Comparison of ENCODE assay signal across 27 cellular contexts in the genomic region with DNA sequence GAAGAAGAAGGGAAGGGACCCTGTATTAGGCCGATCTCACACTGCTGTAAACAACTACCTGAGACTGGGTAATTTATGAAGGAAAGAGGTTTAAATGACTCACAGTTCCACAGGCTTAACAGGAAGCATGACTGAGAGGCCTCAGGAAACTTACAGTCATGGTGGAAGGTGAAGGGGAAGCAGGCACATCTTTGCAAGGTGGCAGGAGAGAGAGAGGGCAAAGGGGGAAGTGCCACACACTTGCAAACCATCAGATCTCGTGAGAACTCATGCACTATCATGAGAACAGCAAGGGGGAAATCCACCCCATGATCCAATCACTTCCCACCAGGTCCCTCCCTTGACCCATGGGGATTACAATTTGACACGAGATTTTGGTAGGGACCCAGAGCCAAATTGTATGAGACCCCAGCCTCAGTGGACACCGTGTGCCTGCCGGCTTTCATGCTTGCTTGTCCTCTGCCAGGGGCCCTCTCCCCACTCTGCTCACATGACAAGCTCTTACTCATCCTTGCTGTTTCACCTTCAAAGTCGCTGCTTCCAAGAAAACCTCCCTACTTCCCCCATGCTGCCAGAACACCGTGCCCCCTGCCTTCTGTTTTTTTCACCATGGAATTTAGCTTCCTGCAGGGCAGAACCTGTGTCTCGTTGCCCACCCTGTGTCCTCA. TPM values are rescaled to one million over a fixed set of nuclear protein-coding genes. Genes with fewer than 3 reads are reported as not detected.
A peak's percentile ranks its signal among the peaks of the same experiment; 100 is the strongest.
DNase-seq lines count a peak whose midpoint lies in the region; ATAC-seq and TF ChIP-seq lines count a peak whose summit lies in the region.
"Had no signal": no experiment of that assay in that cellular context is flagged by ENCODE, and none has a peak within 500 bp of the region (broad histone marks: within the 10 kb centered on the region; RNA-seq: fewer than 3 reads in every experiment).

No MANE protein-coding gene starts in this region.

- H3K36me3 Mint-ChIP-seq in activated T-cell treated with anti-CD3 and anti-CD28 coated beads, Interleukin-2, amount 50 U/mL, for 24 hours (ENCODE audit: low read depth): no peaks in the 10 kb centered on the region

- H3K9me3 ChIP-seq in neutrophil: no peaks in the 10 kb centered on the region
- H3K9me3 ChIP-seq: BE2C, ovary, SJCRH30, transverse colon had no signal

- H3K27ac Mint-ChIP-seq in activated T-cell treated with anti-CD3 and anti-CD28 coated beads, Interleukin-2, amount 50 U/mL, for 24 hours: peak overlapping the region; percentile 44
- H3K27ac Mint-ChIP-seq: activated CD4-positive, alpha-beta T cell treated with anti-CD3 and anti-CD28 coated beads for 36 hours; dendritic cell treated with granulocyte-macrophage colony-stimulating factor and Interleukin-4, amounts not matched to agents 40 ng/mL and 50 ng/mL, for 4 days; naive thymus-derived CD4-positive, alpha-beta T cell had no signal

- peaks cover 6% of the 10 kb centered on the region for H3K27me3 Mint-ChIP-seq in activated T-cell treated with anti-CD3 and anti-CD28 coated beads, Interleukin-2, amount 50 U/mL, for 24 hours

- H3K9me3 Mint-ChIP-seq in activated T-cell treated with anti-CD3 and anti-CD28 coated beads, Interleukin-2, amount 50 U/mL, for 24 hours: peaks cover 3% of the 10 kb centered on the region

- peaks cover 4% of the 10 kb centered on the region for H3K27me3 ChIP-seq in neutrophil
- H3K27me3 ChIP-seq: BE2C, ovary, SJCRH30, transverse colon had no signal

- TF ChIP-seq CTCF in astrocyte of the spinal cord (IDR thresholded peaks at IDR 0.05; ENCODE audit: low read depth, low read length) (no peak), neutrophil (IDR thresholded peaks at IDR 0.05) (no peak)

- ATAC-seq in HG02763 (IDR thresholded peaks at IDR 0.05; ENCODE audit: unreplicated experiment): no peak
- ATAC-seq: activated CD4-positive, alpha-beta T cell treated with anti-CD3 and anti-CD28 coated beads for 36 hours; naive thymus-derived CD4-positive, alpha-beta T cell had no signal

- no peak overlapping the region for H3K4me3 Mint-ChIP-seq in activated T-cell treated with anti-CD3 and anti-CD28 coated beads, Interleukin-2, amount 50 U/mL, for 24 hours
- H3K4me3 Mint-ChIP-seq: activated CD4-positive, alpha-beta T cell treated with anti-CD3 and anti-CD28 coated beads for 36 hours; dendritic cell treated with granulocyte-macrophage colony-stimulating factor and Interleukin-4, amounts not matched to agents 40 ng/mL and 50 ng/mL, for 4 days; naive thymus-derived CD4-positive, alpha-beta T cell had no signal

- peaks cover 7% of the 10 kb centered on the region for H3K4me1 Mint-ChIP-seq in activated T-cell treated with anti-CD3 and anti-CD28 coated beads, Interleukin-2, amount 50 U/mL, for 24 hours (ENCODE audit: low read depth)
- H3K4me1 Mint-ChIP-seq: naive thymus-derived CD4-positive, alpha-beta T cell had no signal

- no peaks in the 10 kb centered on the region for H3K36me3 ChIP-seq in neutrophil
- H3K36me3 ChIP-seq: BE2C, ovary, SJCRH30, transverse colon had no signal

- no peaks in the 10 kb centered on the region for H3K4me1 ChIP-seq in neutrophil (ENCODE audit: control insufficient read depth in 1 of 2, insufficient read depth in 1 of 2, low read depth in 1 of 2, low read length in 1 of 2)
- H3K4me1 ChIP-seq: BE2C, SJCRH30, transverse colon had no signal

- H3K4me3 ChIP-seq in astrocyte of the spinal cord (ENCODE audit: low read depth, low read length) (no peak overlapping the region), neutrophil (ENCODE audit: low read depth in 1 of 2, low read length in 1 of 2) (no peak overlapping the region)
- H3K4me3 ChIP-seq: GM23248, ovary, SJCRH30, transverse colon had no signal

- peak overlapping the region; percentile 26 for H3K27ac ChIP-seq in neutrophil
- H3K27ac ChIP-seq: GM23248, ovary, SJCRH30, transverse colon had no signal

- in situ Hi-C loops in astrocyte of the spinal cord (cut with HindIII; ENCODE audit: low sequenced_read_pairs): no loop called here

- DNase-seq in activated T-cell treated with anti-CD3 and anti-CD28 coated beads, Interleukin-2, amount 50 U/mL, for 24 hours: no peak
- DNase-seq in activated T-cell treated with anti-CD3 and anti-CD28 coated beads, Interleukin-2, amount 50 U/mL, for 48 hours: no peak
- peak; percentile 62 for DNase-seq in M059J (ENCODE audit: low read depth)
- peak; percentile 14 for DNase-seq in astrocyte of the spinal cord (ENCODE audit: low read depth, low spot score)
- DNase-seq in stimulated activated naive CD4-positive, alpha-beta T cell (lab: John Stamatoyannopoulos, UW): no peak
- DNase-seq in epidermal melanocyte (ENCODE audit: insufficient read length, low spot score): no peak
- DNase-seq: activated CD4-positive, alpha-beta T cell treated with anti-CD3 and anti-CD28 coated beads for 36 hours; activated effector memory CD4-positive, alpha-beta T cell treated with Interleukin-2 at 50 U/mL for 16 hours; BE2C; Calu3; glutamatergic neuron; KG1; left cardiac atrium; naive thymus-derived CD4-positive, alpha-beta T cell; NCI-H1092; NCI-H2029; NCI-H345; NCI-H82; ovary; right cardiac atrium; SJCRH30; T-helper 1 cell; transverse colon had no signal

RNA-seq across cellular contexts. Expression of a gene that starts 23.3 kb away (rescaled TPM):
- total RNA-seq in M059J (2014; rRNA removed; shearing (Covaris generic)): 25.3 and 32.2 TPM in 2 replicates

RNA-seq across cellular contexts. Expression of a gene that starts 44.1 kb away (rescaled TPM):
- 35.3 and 51.6 TPM in 2 replicates for total RNA-seq in M059J (2014; rRNA removed; shearing (Covaris generic))

Comparison
In these comparisons a context has a peak if more than half of its experiments do, and no peak if none do; other contexts are left out.
1. DNase-seq: peak in M059J (single experiment) and astrocyte of the spinal cord (single experiment); none in activated T-cell treated with anti-CD3 and anti-CD28 coated beads, Interleukin-2, amount 50 U/mL, for 24 hours (single experiment), activated T-cell treated with anti-CD3 and anti-CD28 coated beads, Interleukin-2, amount 50 U/mL, for 48 hours (0 of 2), stimulated activated naive CD4-positive, alpha-beta T cell (0 of 6) and epidermal melanocyte (single experiment).